Comparison of ENCODE assay signal across 10 cellular contexts in the genomic region with DNA sequence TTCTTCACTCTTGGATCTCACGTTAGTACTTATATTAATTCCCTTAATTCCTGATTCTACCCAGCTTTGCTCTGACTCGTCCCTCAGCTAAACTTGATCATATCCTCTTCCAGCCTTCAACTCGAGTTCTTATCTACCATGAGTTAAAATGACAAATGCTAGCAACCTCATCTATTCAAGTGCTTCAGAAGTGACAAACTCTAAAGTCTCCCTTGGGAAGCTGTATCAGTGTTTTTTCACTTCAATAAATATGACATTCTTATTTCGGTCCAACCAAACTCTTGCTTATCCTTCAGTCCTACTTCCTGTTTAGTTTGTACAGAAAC.
DNase-seq lines count a peak whose midpoint lies in the region; ATAC-seq and TF ChIP-seq lines count a peak whose summit lies in the region.
"Had no signal": no experiment of that assay in that cellular context is flagged by ENCODE, and none has a peak within 500 bp of the region (broad histone marks: within the 10 kb centered on the region; RNA-seq: fewer than 3 reads in every experiment).

No MANE protein-coding gene starts in this region.

- H3K4me1 ChIP-seq in adrenal gland (replicated peaks in 1 of 2) (peaks cover 19 to 35% of the 10 kb centered on the region in 2 donors), urinary bladder (ENCODE audit: insufficient read depth) (peaks cover 4% of the 10 kb centered on the region)

- H3K4me1 Mint-ChIP-seq in natural killer cell (peaks cover 35 to 50% of the 10 kb centered on the region in 2 donors), memory B cell (peaks cover 14% of the 10 kb centered on the region)
- H3K4me1 Mint-ChIP-seq in natural killer cell treated with Interleukin-12 subunit alpha and Interleukin-12 subunit beta and Interleukin-15 and Interleukin-18, amount 100 ng/mL, for 72 hours (ENCODE audit: low read depth in 2 of 2): peaks cover 19 to 30% of the 10 kb centered on the region in 2 donors

- DNase-seq in natural killer cell (no peak), adrenal gland (no peak), memory B cell (ENCODE audit: low spot score in 2 of 2) (no peak), NCI-H2171 (lab: John Stamatoyannopoulos, UW) (no peak), germinal center (ENCODE audit: low spot score) (no peak)
- DNase-seq in natural killer cell treated with Interleukin-12 subunit alpha and Interleukin-12 subunit beta and Interleukin-15 and Interleukin-18, amount 100 ng/mL, for 72 hours (ENCODE audit: low spot score): no peak
- DNase-seq: activated CD4-positive, alpha-beta memory T cell treated with anti-CD3 and anti-CD28 coated beads, Interleukin-2, amount 10 ng/mL, durations not matched to agents 7 days and 5 days; SHP77 had no signal

- 4 to 15% (median 7%) methylated on average over 4 of the region's 4 CpGs for WGBS in adrenal gland, 4 donors
- WGBS in urinary bladder: 15% methylated on average over 4 of the region's 4 CpGs

- H3K36me3 ChIP-seq in adrenal gland (replicated peaks in 1 of 2): no peaks in the 10 kb centered on the region
- H3K36me3 ChIP-seq in urinary bladder (ENCODE audit: insufficient read depth): peaks cover 4% of the 10 kb centered on the region

- no peaks in the 10 kb centered on the region for H3K27me3 ChIP-seq in adrenal gland

- H3K4me3 Mint-ChIP-seq in natural killer cell: no peak overlapping the region
- no peak overlapping the region for H3K4me3 Mint-ChIP-seq in natural killer cell treated with Interleukin-12 subunit alpha and Interleukin-12 subunit beta and Interleukin-15 and Interleukin-18, amount 100 ng/mL, for 72 hours
- no peak overlapping the region for H3K4me3 Mint-ChIP-seq in memory B cell
- H3K4me3 Mint-ChIP-seq: activated CD4-positive, alpha-beta memory T cell treated with anti-CD3 and anti-CD28 coated beads, Interleukin-2, amount 10 ng/mL, durations not matched to agents 7 days and 5 days had no signal

- H3K36me3 Mint-ChIP-seq in natural killer cell (no peaks in the 10 kb centered on the region), memory B cell (peaks cover 30% of the 10 kb centered on the region)
- H3K36me3 Mint-ChIP-seq in natural killer cell treated with Interleukin-12 subunit alpha and Interleukin-12 subunit beta and Interleukin-15 and Interleukin-18, amount 100 ng/mL, for 72 hours: peaks cover 9% of the 10 kb centered on the region

- no peaks in the 10 kb centered on the region for H3K9me3 ChIP-seq in adrenal gland (replicated peaks in 1 of 3)

- H3K27ac ChIP-seq in adrenal gland (peak overlapping the region in 3 of 5 donors; percentile 28 to 57 (median 37)), urinary bladder (ENCODE audit: low read depth) (peak overlapping the region; percentile 50)

- no peak overlapping the region for H3K4me3 ChIP-seq in adrenal gland
- no peak overlapping the region for H3K4me3 ChIP-seq in urinary bladder (ENCODE audit: low read depth, low read length)

- H3K27me3 Mint-ChIP-seq in natural killer cell (ENCODE audit: low read depth in 2 of 2) (no peaks in the 10 kb centered on the region), memory B cell (no peaks in the 10 kb centered on the region)
- no peaks in the 10 kb centered on the region for H3K27me3 Mint-ChIP-seq in natural killer cell treated with Interleukin-12 subunit alpha and Interleukin-12 subunit beta and Interleukin-15 and Interleukin-18, amount 100 ng/mL, for 72 hours
- H3K27me3 Mint-ChIP-seq: activated CD4-positive, alpha-beta memory T cell treated with anti-CD3 and anti-CD28 coated beads, Interleukin-2, amount 10 ng/mL, durations not matched to agents 7 days and 5 days had no signal

- ATAC-seq in natural killer cell (no peak), memory B cell (ENCODE audit: low read depth) (no peak), HG02623 (IDR thresholded peaks at IDR 0.05; ENCODE audit: unreplicated experiment) (no peak)
- ATAC-seq in natural killer cell treated with Interleukin-12 subunit alpha and Interleukin-12 subunit beta and Interleukin-15 and Interleukin-18, amount 100 ng/mL, for 72 hours: no peak

- no peak for TF ChIP-seq POLR2A in adrenal gland (IDR thresholded peaks at IDR 0.05)

- H3K9me3 Mint-ChIP-seq in natural killer cell: no peaks in the 10 kb centered on the region
- no peaks in the 10 kb centered on the region for H3K9me3 Mint-ChIP-seq in natural killer cell treated with Interleukin-12 subunit alpha and Interleukin-12 subunit beta and Interleukin-15 and Interleukin-18, amount 100 ng/mL, for 72 hours
- peaks cover 2% of the 10 kb centered on the region for H3K9me3 Mint-ChIP-seq in memory B cell
- H3K9me3 Mint-ChIP-seq: activated CD4-positive, alpha-beta memory T cell treated with anti-CD3 and anti-CD28 coated beads, Interleukin-2, amount 10 ng/mL, durations not matched to agents 7 days and 5 days had no signal

- H3K27ac Mint-ChIP-seq in natural killer cell (peak overlapping the region; percentile 25 to 47), memory B cell (peak overlapping the region; percentile 9)
- no peak overlapping the region for H3K27ac Mint-ChIP-seq in natural killer cell treated with Interleukin-12 subunit alpha and Interleukin-12 subunit beta and Interleukin-15 and Interleukin-18, amount 100 ng/mL, for 72 hours
- H3K27ac Mint-ChIP-seq: activated CD4-positive, alpha-beta memory T cell treated with anti-CD3 and anti-CD28 coated beads, Interleukin-2, amount 10 ng/mL, durations not matched to agents 7 days and 5 days had no signal

- TF ChIP-seq CTCF in natural killer cell (IDR thresholded peaks at IDR 0.05) (no peak), adrenal gland (IDR thresholded peaks at IDR 0.05) (no peak)

- intact Hi-C loops in natural killer cell (cut with micrococcal nuclease) (no loop called here), adrenal gland (cut with DNase I) (loop anchor here in 1 of 2 donors (10.0 kb wide), 1 partner anchor 75 kb away; a partner anchor contains a TSS)

Comparison
In these comparisons a context has a peak if more than half of its experiments do, and no peak if none do; other contexts are left out.
1. H3K27ac Mint-ChIP-seq: peak in natural killer cell (2 of 2) and memory B cell (single experiment); none in natural killer cell treated with Interleukin-12 subunit alpha and Interleukin-12 subunit beta and Interleukin-15 and Interleukin-18, amount 100 ng/mL, for 72 hours (0 of 2).